ENCODE assay signal across 15 cellular contexts in the genomic region with DNA sequence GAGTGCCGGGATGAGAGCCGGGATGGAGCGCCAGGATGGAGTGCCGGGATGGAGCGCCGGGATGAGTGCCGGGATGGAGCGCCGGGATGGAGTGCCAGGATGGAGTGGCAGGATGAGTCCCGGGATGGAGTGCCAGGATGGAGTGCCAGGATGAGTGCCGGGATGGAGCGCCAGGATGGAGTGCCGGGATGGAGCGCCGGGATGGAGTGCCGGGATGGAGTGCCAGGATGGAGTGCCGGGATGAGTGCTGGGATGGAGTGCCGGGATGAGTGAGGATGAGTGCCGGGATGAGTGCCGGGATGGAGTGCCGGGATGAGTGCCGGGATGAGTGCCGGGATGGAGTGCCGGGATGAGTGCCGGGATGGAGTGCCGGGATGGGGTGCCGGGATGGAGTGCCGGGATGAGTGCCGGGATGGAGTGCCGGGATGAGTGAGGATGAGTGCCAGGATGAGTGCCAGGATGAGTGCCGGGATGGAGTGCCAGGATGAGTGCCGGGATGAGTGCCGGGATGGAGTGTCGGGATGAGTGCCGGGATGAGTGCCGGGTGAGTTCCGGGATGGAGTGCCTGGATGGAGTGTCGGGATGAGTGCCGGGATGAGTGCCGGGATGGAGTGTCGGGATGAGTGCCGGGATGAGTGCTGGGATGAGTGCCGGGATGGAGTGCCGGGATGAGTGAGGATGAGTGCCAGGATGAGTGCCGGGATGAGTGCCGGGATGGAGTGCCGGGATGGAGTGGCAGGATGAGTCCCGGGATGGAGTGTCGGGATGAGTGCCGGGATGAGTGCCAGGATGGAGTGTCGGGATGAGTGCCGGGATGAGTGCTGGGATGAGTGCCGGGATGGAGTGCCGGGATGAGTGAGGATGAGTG. TPM values are rescaled to one million over a fixed set of nuclear protein-coding genes. Genes with fewer than 3 reads are reported as not detected.
DNase-seq lines count a peak whose midpoint lies in the region; ATAC-seq and TF ChIP-seq lines count a peak whose summit lies in the region.
"Not testable (repeated sequence)": the region's sequence is repeated elsewhere in the genome, so short reads cannot be mapped to it uniquely, and the experiment has no call there.
"Had no signal": no experiment of that assay in that cellular context is flagged by ENCODE, and none has a peak within 500 bp of the region (broad histone marks: within the 10 kb centered on the region; RNA-seq: fewer than 3 reads in every experiment).

No MANE protein-coding gene starts in this region.

- CTCF ChIA-PET in Caco-2 (lab: Charles Lee); activated CD8-positive, alpha-beta memory T cell treated with anti-CD3 and anti-CD28 coated beads, Interleukin-2, amount 10 ng/mL, durations not matched to agents 7 days and 5 days (lab: Charles Lee); activated naive CD4-positive, alpha-beta T cell treated with anti-CD3 and anti-CD28 coated beads, Interleukin-2, amount 10 ng/mL, durations not matched to agents 7 days and 5 days (lab: Charles Lee); naive thymus-derived CD4-positive, alpha-beta T cell (lab: Charles Lee): not testable (repeated sequence)

- not testable (repeated sequence) for TF ChIP-seq CTCF in Caco-2 (IDR thresholded peaks at IDR 0.05; ENCODE audit: insufficient read depth in 1 of 2, low read depth in 1 of 2, low read length in 1 of 2, severe bottlenecking in 1 of 2, unreplicated experiment in 1 of 2)

- not testable (repeated sequence) for H3K4me1 ChIP-seq in Caco-2; naive thymus-derived CD4-positive, alpha-beta T cell (ENCODE audit: control insufficient read depth in 2 of 2, insufficient read depth in 2 of 2, low read length in 2 of 2)

- H3K4me3 Mint-ChIP-seq in Caco-2 (ENCODE audit: unreplicated experiment) = peak overlapping the region; percentile 69
- H3K4me3 Mint-ChIP-seq in T-helper 2 cell treated with Interferon-gamma antibody and Interleukin-4, amounts not matched to agents 5 μg/mL and 100 μg/mL, for 36 hours = peak overlapping the region; percentile 70
- peak overlapping the region; percentile 76 for H3K4me3 Mint-ChIP-seq in activated CD8-positive, alpha-beta memory T cell treated with anti-CD3 and anti-CD28 coated beads, Interleukin-2, amount 10 ng/mL, durations not matched to agents 7 days and 5 days
- H3K4me3 Mint-ChIP-seq in activated naive CD4-positive, alpha-beta T cell treated with anti-CD3 and anti-CD28 coated beads, Interleukin-2, amount 10 ng/mL, durations not matched to agents 7 days and 5 days = peak overlapping the region; percentile 74
- peak overlapping the region; percentile 35 to 97 (median 87) for H3K4me3 Mint-ChIP-seq in naive thymus-derived CD4-positive, alpha-beta T cell

- peaks cover 12% of the 10 kb centered on the region for H3K4me1 Mint-ChIP-seq in Caco-2 (ENCODE audit: low read depth, unreplicated experiment)
- H3K4me1 Mint-ChIP-seq in T-helper 2 cell treated with Interferon-gamma antibody and Interleukin-4, amounts not matched to agents 5 μg/mL and 100 μg/mL, for 36 hours (ENCODE audit: low read depth); activated CD8-positive, alpha-beta memory T cell treated with anti-CD3 and anti-CD28 coated beads, Interleukin-2, amount 10 ng/mL, durations not matched to agents 7 days and 5 days; activated naive CD4-positive, alpha-beta T cell treated with anti-CD3 and anti-CD28 coated beads, Interleukin-2, amount 10 ng/mL, durations not matched to agents 7 days and 5 days; naive thymus-derived CD4-positive, alpha-beta T cell: not testable (repeated sequence)

- not testable (repeated sequence) for H3K4me3 ChIP-seq in Caco-2 (ENCODE audit: low read depth, low read length); naive thymus-derived CD4-positive, alpha-beta T cell (ENCODE audit: low read length)

- H3K27me3 Mint-ChIP-seq in Caco-2 (ENCODE audit: insufficient read depth, unreplicated experiment); activated CD8-positive, alpha-beta memory T cell treated with anti-CD3 and anti-CD28 coated beads, Interleukin-2, amount 10 ng/mL, durations not matched to agents 7 days and 5 days; naive thymus-derived CD4-positive, alpha-beta T cell: not testable (repeated sequence)
- H3K27me3 Mint-ChIP-seq in T-helper 2 cell treated with Interferon-gamma antibody and Interleukin-4, amounts not matched to agents 5 μg/mL and 100 μg/mL, for 36 hours (ENCODE audit: low read depth) = peaks cover 11% of the 10 kb centered on the region
- peaks cover 28% of the 10 kb centered on the region for H3K27me3 Mint-ChIP-seq in activated naive CD4-positive, alpha-beta T cell treated with anti-CD3 and anti-CD28 coated beads, Interleukin-2, amount 10 ng/mL, durations not matched to agents 7 days and 5 days

- not testable (repeated sequence) for H3K27ac ChIP-seq in naive thymus-derived CD4-positive, alpha-beta T cell (ENCODE audit: low read depth, low read length)

- intact Hi-C loops in Caco-2 (cut with micrococcal nuclease; ENCODE audit: unreplicated experiment) = not testable (repeated sequence)
- intact Hi-C loops in naive thymus-derived CD4-positive, alpha-beta T cell (cut with micrococcal nuclease) = loop anchor here in 1 of 2 donors (10.0 kb wide), 1 partner anchor 431 kb away; no protein-coding TSS in a partner anchor

- not testable (repeated sequence) for BruUV-seq in Caco-2 (replicated peaks; lab: Mats Ljungman, UMichigan)

- POLR2A ChIA-PET in Caco-2 (lab: Charles Lee); naive thymus-derived CD4-positive, alpha-beta T cell (lab: Charles Lee): not testable (repeated sequence)

- H3K27ac Mint-ChIP-seq in Caco-2 (ENCODE audit: unreplicated experiment) = peak overlapping the region; percentile 93
- H3K27ac Mint-ChIP-seq in T-helper 2 cell treated with Interferon-gamma antibody and Interleukin-4, amounts not matched to agents 5 μg/mL and 100 μg/mL, for 36 hours = peak overlapping the region; percentile 95
- H3K27ac Mint-ChIP-seq in activated CD8-positive, alpha-beta memory T cell treated with anti-CD3 and anti-CD28 coated beads, Interleukin-2, amount 10 ng/mL, durations not matched to agents 7 days and 5 days = peak overlapping the region; percentile 98
- peak overlapping the region; percentile 97 for H3K27ac Mint-ChIP-seq in activated naive CD4-positive, alpha-beta T cell treated with anti-CD3 and anti-CD28 coated beads, Interleukin-2, amount 10 ng/mL, durations not matched to agents 7 days and 5 days
- peak overlapping the region; percentile 94 to 100 (median 100) for H3K27ac Mint-ChIP-seq in naive thymus-derived CD4-positive, alpha-beta T cell

- not testable (repeated sequence) for H3K9me3 Mint-ChIP-seq in Caco-2 (ENCODE audit: unreplicated experiment); activated CD8-positive, alpha-beta memory T cell treated with anti-CD3 and anti-CD28 coated beads, Interleukin-2, amount 10 ng/mL, durations not matched to agents 7 days and 5 days (ENCODE audit: low read depth)
- peaks cover 14% of the 10 kb centered on the region for H3K9me3 Mint-ChIP-seq in T-helper 2 cell treated with Interferon-gamma antibody and Interleukin-4, amounts not matched to agents 5 μg/mL and 100 μg/mL, for 36 hours
- peaks cover 12% of the 10 kb centered on the region for H3K9me3 Mint-ChIP-seq in activated naive CD4-positive, alpha-beta T cell treated with anti-CD3 and anti-CD28 coated beads, Interleukin-2, amount 10 ng/mL, durations not matched to agents 7 days and 5 days
- H3K9me3 Mint-ChIP-seq in naive thymus-derived CD4-positive, alpha-beta T cell = peaks cover 0 to 33% (median 5%) of the 10 kb centered on the region in 11 donors

- not testable (repeated sequence) for ATAC-seq in activated CD8-positive, alpha-beta memory T cell treated with anti-CD3 and anti-CD28 coated beads, Interleukin-2, amount 10 ng/mL, durations not matched to agents 7 days and 5 days; naive thymus-derived CD4-positive, alpha-beta T cell

- H3K9me3 ChIP-seq in Caco-2; naive thymus-derived CD4-positive, alpha-beta T cell (ENCODE audit: control insufficient read depth in 2 of 3, low read length in 3 of 3): not testable (repeated sequence)

- DNase-seq in Caco-2; T-helper 2 cell treated with Interferon-gamma antibody and Interleukin-4, amounts not matched to agents 5 μg/mL and 100 μg/mL, for 36 hours (ENCODE audit: low spot score): not testable (repeated sequence)
- peak; percentile 57 for DNase-seq in activated CD8-positive, alpha-beta memory T cell treated with anti-CD3 and anti-CD28 coated beads, Interleukin-2, amount 10 ng/mL, durations not matched to agents 7 days and 5 days
- peak; percentile 28 for DNase-seq in activated naive CD4-positive, alpha-beta T cell treated with anti-CD3 and anti-CD28 coated beads, Interleukin-2, amount 10 ng/mL, durations not matched to agents 7 days and 5 days
- DNase-seq in effector CD8-positive, alpha-beta T cell (lab: John Stamatoyannopoulos, UW) = peak; percentile 22
- DNase-seq in naive thymus-derived CD4-positive, alpha-beta T cell = peak in 5 of 9 donors; percentile 22 to 55 (median 25)
- DNase-seq in stimulated activated CD8-positive, alpha-beta memory T cell treated with anti-CD3 and anti-CD28 coated beads, Interleukin-4, amount 100 ng/mL, for 48 hours = peak; percentile 32

- not testable (repeated sequence) for H3K27me3 ChIP-seq in Caco-2 (replicated peaks; ENCODE audit: control insufficient read depth, insufficient read depth, low read length); naive thymus-derived CD4-positive, alpha-beta T cell (ENCODE audit: control insufficient read depth in 2 of 2, insufficient read depth in 2 of 2, low read length in 2 of 2)

- not testable (repeated sequence) for H3K36me3 ChIP-seq in Caco-2 (ENCODE audit: control insufficient read depth, insufficient read depth, low read length); naive thymus-derived CD4-positive, alpha-beta T cell (ENCODE audit: control insufficient read depth in 2 of 3, insufficient read depth in 3 of 3, low read length in 3 of 3)

- H3K36me3 Mint-ChIP-seq in Caco-2 (ENCODE audit: insufficient read depth, unreplicated experiment) = peaks cover 34% of the 10 kb centered on the region
- not testable (repeated sequence) for H3K36me3 Mint-ChIP-seq in T-helper 2 cell treated with Interferon-gamma antibody and Interleukin-4, amounts not matched to agents 5 μg/mL and 100 μg/mL, for 36 hours (ENCODE audit: low read depth); activated CD8-positive, alpha-beta memory T cell treated with anti-CD3 and anti-CD28 coated beads, Interleukin-2, amount 10 ng/mL, durations not matched to agents 7 days and 5 days; activated naive CD4-positive, alpha-beta T cell treated with anti-CD3 and anti-CD28 coated beads, Interleukin-2, amount 10 ng/mL, durations not matched to agents 7 days and 5 days
- H3K36me3 Mint-ChIP-seq in naive thymus-derived CD4-positive, alpha-beta T cell = peaks cover 0 to 11% (median 4%) of the 10 kb centered on the region in 5 donors

RNA-seq across cellular contexts. Expression of a gene that starts 52.9 kb away (rescaled TPM):
- total RNA-seq in Caco-2 (2022) = not detected in 2 replicates
- total RNA-seq in activated CD8-positive, alpha-beta memory T cell treated with anti-CD3 and anti-CD28 coated beads, Interleukin-2, amount 10 ng/mL, durations not matched to agents 7 days and 5 days = not detected
- not detected for total RNA-seq in naive thymus-derived CD4-positive, alpha-beta T cell
- not detected for polyA plus RNA-seq in naive thymus-derived CD4-positive, alpha-beta T cell
- total RNA-seq: activated CD8-positive, alpha-beta memory T cell treated with anti-CD3 and anti-CD28 coated beads for 36 hours; cardiac septum; occipital lobe; pulmonary artery endothelial cell; SK-MEL-5; temporal lobe; urinary bladder had no signal
- polyA plus RNA-seq: esophagus, urinary bladder had no signal
